ENCODE assay signal across 1 cellular context in the genomic region with DNA sequence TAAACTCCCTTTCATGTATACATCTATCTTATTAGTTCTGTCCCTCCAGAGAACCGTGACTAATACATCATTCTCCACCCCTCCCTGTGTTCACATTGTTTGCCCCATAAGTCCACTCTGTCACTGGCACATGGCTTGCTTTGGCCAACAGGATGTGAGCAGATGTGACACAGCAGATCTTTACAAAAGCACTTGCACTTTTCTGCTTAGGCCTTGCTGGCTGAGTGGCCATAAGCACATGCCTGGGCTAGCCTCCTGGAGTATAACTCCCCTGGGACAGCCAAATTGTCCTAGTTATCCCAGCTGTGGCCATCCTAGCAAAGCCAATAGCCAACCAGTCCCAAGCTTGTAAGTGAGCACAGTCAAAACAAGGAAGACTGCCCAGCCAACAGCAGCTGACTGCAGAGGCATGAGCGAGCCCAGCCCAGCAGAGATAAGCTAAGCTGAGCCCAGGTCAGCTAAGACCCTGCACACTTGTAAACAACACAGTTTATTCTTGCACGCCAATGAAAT.
TF ChIP-seq lines count a peak whose summit lies in the region.

No MANE protein-coding gene starts in this region.

TF ChIP-seq in SK-N-SH treated with all-trans-retinoic acid at 6 μM for 48 hours, 23 proteins besides CTCF, POLR2A, EP300 and RAD21 (continued from another document):
- TF ChIP-seq TCF4 (CRISPR knock-in tag; IDR thresholded peaks at IDR 0.05; ENCODE audit: borderline replicate concordance), result no peak
- TF ChIP-seq GLIS3 (CRISPR knock-in tag; IDR thresholded peaks at IDR 0.05), result no peak
- no peak for TF ChIP-seq PPARA (CRISPR knock-in tag; IDR thresholded peaks at IDR 0.05; ENCODE audit: borderline replicate concordance)
- no peak for TF ChIP-seq ESRRG (CRISPR knock-in tag; IDR thresholded peaks at IDR 0.05)
- no peak for TF ChIP-seq ZFP3 (CRISPR knock-in tag; IDR thresholded peaks at IDR 0.05)
